In the genomic region with DNA sequence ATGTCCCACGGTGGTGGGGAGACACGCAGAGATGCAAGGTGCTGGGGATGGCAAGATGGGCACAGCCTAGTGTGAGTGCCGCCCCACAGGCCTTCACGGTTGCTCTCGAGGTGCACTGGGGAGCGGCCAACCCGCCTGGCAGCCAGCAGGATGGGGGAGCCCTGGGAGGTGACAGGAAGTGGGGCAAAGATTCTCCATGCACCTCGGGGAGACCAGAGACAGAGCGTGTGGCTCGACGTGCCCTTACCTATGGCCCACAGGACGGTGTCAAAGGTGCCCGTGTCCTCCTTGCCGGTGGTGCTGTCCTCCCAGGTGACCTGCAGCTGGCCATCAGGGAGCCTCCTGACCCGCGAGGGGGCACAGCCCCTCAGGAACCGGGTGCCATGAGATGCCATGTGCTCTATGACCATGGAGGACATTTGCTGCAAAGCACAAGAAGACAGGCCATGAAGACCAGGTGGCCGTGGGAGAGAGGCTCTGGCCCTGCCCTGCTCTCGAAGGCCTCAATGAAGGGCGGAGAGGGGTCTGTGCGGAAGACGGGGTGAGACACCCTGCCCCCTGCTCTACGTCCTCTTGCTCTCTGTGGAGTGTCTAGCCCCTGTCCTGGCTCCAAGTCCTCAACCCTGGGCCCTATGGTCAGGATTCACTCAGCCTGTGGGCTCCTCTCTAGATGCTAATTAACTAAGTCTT, we compare ENCODE assay signal across 1 cellular context.
A peak's percentile ranks its signal among the peaks of the same experiment; 100 is the strongest.
TF ChIP-seq lines count a peak whose summit lies in the region.

No MANE protein-coding gene starts in this region.

TF ChIP-seq in K562, 482 proteins besides CTCF, POLR2A, EP300 and RAD21 (continues in another document):
- no peak for TF ChIP-seq ILK (tag; IDR thresholded peaks at IDR 0.05; ENCODE audit: borderline replicate concordance, low read depth)
- no peak for TF ChIP-seq CCNT2 (IDR thresholded peaks at IDR 0.05; ENCODE audit: borderline replicate concordance, extremely low read depth, insufficient read length, low read depth, low read length)
- no peak for TF ChIP-seq NFYB (IDR thresholded peaks at IDR 0.05; ENCODE audit: extremely low read depth, insufficient read length)
- TF ChIP-seq, protein P1, sequence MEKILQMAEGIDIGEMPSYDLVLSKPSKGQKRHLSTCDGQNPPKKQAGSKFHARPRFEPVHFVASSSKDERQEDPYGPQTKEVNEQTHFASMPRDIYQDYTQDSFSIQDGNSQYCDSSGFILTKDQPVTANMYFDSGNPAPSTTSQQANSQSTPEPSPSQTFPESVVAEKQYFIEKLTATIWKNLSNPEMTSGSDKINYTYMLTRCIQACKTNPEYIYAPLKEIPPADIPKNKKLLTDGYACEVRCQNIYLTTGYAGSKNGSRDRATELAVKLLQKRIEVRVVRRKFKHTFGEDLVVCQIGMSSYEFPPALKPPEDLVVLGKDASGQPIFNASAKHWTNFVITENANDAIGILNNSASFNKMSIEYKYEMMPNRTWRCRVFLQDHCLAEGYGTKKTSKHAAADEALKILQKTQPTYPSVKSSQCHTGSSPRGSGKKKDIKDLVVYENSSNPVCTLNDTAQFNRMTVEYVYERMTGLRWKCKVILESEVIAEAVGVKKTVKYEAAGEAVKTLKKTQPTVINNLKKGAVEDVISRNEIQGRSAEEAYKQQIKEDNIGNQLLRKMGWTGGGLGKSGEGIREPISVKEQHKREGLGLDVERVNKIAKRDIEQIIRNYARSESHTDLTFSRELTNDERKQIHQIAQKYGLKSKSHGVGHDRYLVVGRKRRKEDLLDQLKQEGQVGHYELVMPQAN (IDR thresholded peaks at IDR 0.05; ENCODE audit: borderline replicate concordance): no peak
- TF ChIP-seq, protein P2, sequence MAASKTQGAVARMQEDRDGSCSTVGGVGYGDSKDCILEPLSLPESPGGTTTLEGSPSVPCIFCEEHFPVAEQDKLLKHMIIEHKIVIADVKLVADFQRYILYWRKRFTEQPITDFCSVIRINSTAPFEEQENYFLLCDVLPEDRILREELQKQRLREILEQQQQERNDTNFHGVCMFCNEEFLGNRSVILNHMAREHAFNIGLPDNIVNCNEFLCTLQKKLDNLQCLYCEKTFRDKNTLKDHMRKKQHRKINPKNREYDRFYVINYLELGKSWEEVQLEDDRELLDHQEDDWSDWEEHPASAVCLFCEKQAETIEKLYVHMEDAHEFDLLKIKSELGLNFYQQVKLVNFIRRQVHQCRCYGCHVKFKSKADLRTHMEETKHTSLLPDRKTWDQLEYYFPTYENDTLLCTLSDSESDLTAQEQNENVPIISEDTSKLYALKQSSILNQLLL (CRISPR knock-in tag; IDR thresholded peaks at IDR 0.05; ENCODE audit: borderline replicate concordance): 0 out of 2 replicates have a peak, but pooled peaks have one; percentile 28
- TF ChIP-seq OTX1 (CRISPR knock-in tag; IDR thresholded peaks at IDR 0.05): no peak
- 0 out of 2 replicates have a peak, but pooled peaks have one; percentile 83 for TF ChIP-seq RBM14 (IDR thresholded peaks at IDR 0.05; ENCODE audit: borderline replicate concordance, insufficient read depth, low read depth, low read length)
- TF ChIP-seq ZBTB7A (IDR thresholded peaks at IDR 0.05; ENCODE audit: borderline replicate concordance, control insufficient read depth, low read depth, low read length): no peak
- TF ChIP-seq ZNF143 (CRISPR knock-in tag; IDR thresholded peaks at IDR 0.05): no peak
- TF ChIP-seq XRCC3 (IDR thresholded peaks at IDR 0.05): no peak
- TF ChIP-seq HMGN3 (IDR thresholded peaks at IDR 0.05; ENCODE audit: borderline replicate concordance, extremely low read depth, insufficient read length, low read depth, low read length): peak; percentile 37
- TF ChIP-seq TGIF2 (CRISPR knock-in tag; IDR thresholded peaks at IDR 0.05): no peak
- no peak for TF ChIP-seq ZNF785 (CRISPR knock-in tag; IDR thresholded peaks at IDR 0.05)
- TF ChIP-seq TAF1 (IDR thresholded peaks at IDR 0.05; ENCODE audit: control insufficient read depth, extremely low read depth, insufficient read depth, low read length, severe bottlenecking): no peak
- TF ChIP-seq ZSCAN29 (IDR thresholded peaks at IDR 0.05): no peak
- no peak for TF ChIP-seq XRCC4 (IDR thresholded peaks at IDR 0.05; ENCODE audit: extremely low read depth, insufficient read depth, insufficient read length)
- peak; percentile 44 for TF ChIP-seq RBBP5 (IDR thresholded peaks at IDR 0.05; ENCODE audit: borderline replicate concordance, insufficient read depth, low read length, poor library complexity, severe bottlenecking)
- no peak for TF ChIP-seq ZNF146 (CRISPR knock-in tag; IDR thresholded peaks at IDR 0.05; ENCODE audit: unreplicated experiment)
- TF ChIP-seq EHMT2 (IDR thresholded peaks at IDR 0.05): no peak
- TF ChIP-seq ZNF253 (CRISPR knock-in tag; conservative IDR thresholded peaks at IDR 0.05): no peak
- TF ChIP-seq ZBTB17 (CRISPR knock-in tag; IDR thresholded peaks at IDR 0.05): no peak
- TF ChIP-seq TBP (optimal IDR thresholded peaks at IDR 0.05; ENCODE audit: low read depth, low read length): no peak
- no peak for TF ChIP-seq ZNF165 (CRISPR knock-in tag; IDR thresholded peaks at IDR 0.05; ENCODE audit: borderline replicate concordance)
- TF ChIP-seq, protein P3, sequence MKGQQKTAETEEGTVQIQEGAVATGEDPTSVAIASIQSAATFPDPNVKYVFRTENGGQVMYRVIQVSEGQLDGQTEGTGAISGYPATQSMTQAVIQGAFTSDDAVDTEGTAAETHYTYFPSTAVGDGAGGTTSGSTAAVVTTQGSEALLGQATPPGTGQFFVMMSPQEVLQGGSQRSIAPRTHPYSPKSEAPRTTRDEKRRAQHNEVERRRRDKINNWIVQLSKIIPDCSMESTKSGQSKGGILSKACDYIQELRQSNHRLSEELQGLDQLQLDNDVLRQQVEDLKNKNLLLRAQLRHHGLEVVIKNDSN (CRISPR knock-in tag; IDR thresholded peaks at IDR 0.05): no peak
- TF ChIP-seq SIN3A (IDR thresholded peaks at IDR 0.05; ENCODE audit: borderline replicate concordance in 2 of 2, control insufficient read depth in 1 of 2, low read depth in 2 of 2, low read length in 2 of 2): no peak
- no peak for TF ChIP-seq ZBTB49 (CRISPR knock-in tag; IDR thresholded peaks at IDR 0.05; ENCODE audit: borderline replicate concordance)
- TF ChIP-seq BMI1 (IDR thresholded peaks at IDR 0.05; ENCODE audit: low read length): no peak
- TF ChIP-seq HBP1 (CRISPR knock-in tag; IDR thresholded peaks at IDR 0.05): no peak
- peak; percentile 73 for TF ChIP-seq CHD1 (IDR thresholded peaks at IDR 0.05; ENCODE audit: low read length)
- TF ChIP-seq SMC3 (conservative IDR thresholded peaks at IDR 0.05; ENCODE audit: insufficient read depth, low read depth, low read length): no peak
- TF ChIP-seq PML (IDR thresholded peaks at IDR 0.05; ENCODE audit: low read length): no peak
- TF ChIP-seq POLR2G (IDR thresholded peaks at IDR 0.05; ENCODE audit: low read depth, low read length): peak; percentile 57
- TF ChIP-seq RBM34 (IDR thresholded peaks at IDR 0.05; ENCODE audit: borderline replicate concordance, insufficient read depth, low read length): no peak
- TF ChIP-seq, protein P4, sequence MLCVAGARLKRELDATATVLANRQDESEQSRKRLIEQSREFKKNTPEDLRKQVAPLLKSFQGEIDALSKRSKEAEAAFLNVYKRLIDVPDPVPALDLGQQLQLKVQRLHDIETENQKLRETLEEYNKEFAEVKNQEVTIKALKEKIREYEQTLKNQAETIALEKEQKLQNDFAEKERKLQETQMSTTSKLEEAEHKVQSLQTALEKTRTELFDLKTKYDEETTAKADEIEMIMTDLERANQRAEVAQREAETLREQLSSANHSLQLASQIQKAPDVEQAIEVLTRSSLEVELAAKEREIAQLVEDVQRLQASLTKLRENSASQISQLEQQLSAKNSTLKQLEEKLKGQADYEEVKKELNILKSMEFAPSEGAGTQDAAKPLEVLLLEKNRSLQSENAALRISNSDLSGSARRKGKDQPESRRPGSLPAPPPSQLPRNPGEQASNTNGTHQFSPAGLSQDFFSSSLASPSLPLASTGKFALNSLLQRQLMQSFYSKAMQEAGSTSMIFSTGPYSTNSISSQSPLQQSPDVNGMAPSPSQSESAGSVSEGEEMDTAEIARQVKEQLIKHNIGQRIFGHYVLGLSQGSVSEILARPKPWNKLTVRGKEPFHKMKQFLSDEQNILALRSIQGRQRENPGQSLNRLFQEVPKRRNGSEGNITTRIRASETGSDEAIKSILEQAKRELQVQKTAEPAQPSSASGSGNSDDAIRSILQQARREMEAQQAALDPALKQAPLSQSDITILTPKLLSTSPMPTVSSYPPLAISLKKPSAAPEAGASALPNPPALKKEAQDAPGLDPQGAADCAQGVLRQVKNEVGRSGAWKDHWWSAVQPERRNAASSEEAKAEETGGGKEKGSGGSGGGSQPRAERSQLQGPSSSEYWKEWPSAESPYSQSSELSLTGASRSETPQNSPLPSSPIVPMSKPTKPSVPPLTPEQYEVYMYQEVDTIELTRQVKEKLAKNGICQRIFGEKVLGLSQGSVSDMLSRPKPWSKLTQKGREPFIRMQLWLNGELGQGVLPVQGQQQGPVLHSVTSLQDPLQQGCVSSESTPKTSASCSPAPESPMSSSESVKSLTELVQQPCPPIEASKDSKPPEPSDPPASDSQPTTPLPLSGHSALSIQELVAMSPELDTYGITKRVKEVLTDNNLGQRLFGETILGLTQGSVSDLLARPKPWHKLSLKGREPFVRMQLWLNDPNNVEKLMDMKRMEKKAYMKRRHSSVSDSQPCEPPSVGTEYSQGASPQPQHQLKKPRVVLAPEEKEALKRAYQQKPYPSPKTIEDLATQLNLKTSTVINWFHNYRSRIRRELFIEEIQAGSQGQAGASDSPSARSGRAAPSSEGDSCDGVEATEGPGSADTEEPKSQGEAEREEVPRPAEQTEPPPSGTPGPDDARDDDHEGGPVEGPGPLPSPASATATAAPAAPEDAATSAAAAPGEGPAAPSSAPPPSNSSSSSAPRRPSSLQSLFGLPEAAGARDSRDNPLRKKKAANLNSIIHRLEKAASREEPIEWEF (CRISPR knock-in tag; IDR thresholded peaks at IDR 0.05): no peak
- peak; percentile 59; the same call in 1 of the 2 replicates for TF ChIP-seq ZNF764 (CRISPR knock-in tag; IDR thresholded peaks at IDR 0.05; ENCODE audit: low read depth)
- TF ChIP-seq HDGF (IDR thresholded peaks at IDR 0.05): no peak
- no peak for TF ChIP-seq MTA1 (IDR thresholded peaks at IDR 0.05; ENCODE audit: borderline replicate concordance)
- TF ChIP-seq NCOA6 (IDR thresholded peaks at IDR 0.05): no peak
- TF ChIP-seq ZNF217 (CRISPR knock-in tag; IDR thresholded peaks at IDR 0.05): no peak
- TF ChIP-seq MTF1 (CRISPR knock-in tag; IDR thresholded peaks at IDR 0.05; ENCODE audit: borderline replicate concordance): no peak
- no peak for TF ChIP-seq MIER1 (IDR thresholded peaks at IDR 0.05; ENCODE audit: low read depth)
- TF ChIP-seq FOXA1 (IDR thresholded peaks at IDR 0.05; ENCODE audit: borderline replicate concordance): no peak
- TF ChIP-seq HSF4 (CRISPR knock-in tag; IDR thresholded peaks at IDR 0.05; ENCODE audit: borderline replicate concordance): no peak
- no peak for TF ChIP-seq BCLAF1 (IDR thresholded peaks at IDR 0.05; ENCODE audit: borderline replicate concordance in 1 of 2, control insufficient read depth in 1 of 2, low read depth in 2 of 2, low read length in 1 of 2)
- TF ChIP-seq PREB (CRISPR knock-in tag; IDR thresholded peaks at IDR 0.05): no peak
